Comparison of ENCODE assay signal across 19 cellular contexts in genomic region chr19:55101261-55101660, GRCh38. TPM values are rescaled to one million over a fixed set of nuclear protein-coding genes. Genes with fewer than 3 reads are reported as not detected.
"Had no signal": no experiment of that assay in that cellular context is flagged by ENCODE, and none has a peak within 500 bp of the region (broad histone marks: within the 10 kb centered on the region; RNA-seq: fewer than 3 reads in every experiment).

No MANE protein-coding gene starts in this region.

- DNase-seq: IMR-90, Kasumi-1, MM.1S, NCI-H1092 treated with DMSO at 0.1 percent for 48 hours, NCI-H1436, NCI-H187, NCI-H2029, NCI-H2081 treated with DMSO at 0.1 percent for 48 hours, NCI-H2171, NCI-H524, NCI-H526 treated with DMSO at 0.1 percent for 48 hours, NCI-H748 treated with DMSO at 0.1 percent for 48 hours, RPMI8226, SHP77, SK-N-SH had no signal

- ATAC-seq: HepG2 had no signal

- H3K9me3 ChIP-seq: SK-N-SH had no signal

- H3K27ac ChIP-seq: KMS-11 had no signal

RNA-seq across cellular contexts. Expression of gene TNNI3, which starts 56.3 kb away (rescaled TPM):
- total RNA-seq: HT1080, IMR-90, M059J had no signal
